ENCODE assay signal across 15 cellular contexts in the genomic region with DNA sequence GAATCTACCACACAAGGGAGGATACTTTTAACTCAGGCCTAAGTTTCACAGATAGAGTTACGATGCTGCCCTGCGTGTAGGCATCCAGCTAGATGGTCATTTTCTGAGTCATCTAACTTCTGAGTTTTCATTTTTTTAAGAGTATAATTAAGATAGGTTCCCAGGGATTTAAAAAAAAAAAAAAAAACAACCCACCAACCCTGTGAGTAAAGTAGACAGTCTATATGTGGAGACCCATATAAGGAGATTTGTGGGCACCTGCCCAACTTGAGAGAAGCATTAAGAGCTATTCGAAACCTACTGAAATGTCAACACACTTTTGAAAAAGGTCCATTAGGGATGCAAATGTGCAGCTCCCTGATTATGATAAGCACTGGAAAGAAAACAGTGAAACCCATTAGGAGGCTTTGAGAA.
DNase-seq lines count a peak whose midpoint lies in the region; ATAC-seq and TF ChIP-seq lines count a peak whose summit lies in the region.
"Had no signal": no experiment of that assay in that cellular context is flagged by ENCODE, and none has a peak within 500 bp of the region (broad histone marks: within the 10 kb centered on the region; RNA-seq: fewer than 3 reads in every experiment).

No MANE protein-coding gene starts in this region.

- ATAC-seq in SK-N-SH treated with all-trans-retinoic acid at 6 μM for 48 hours, result peak; percentile 86
- ATAC-seq in psoas muscle, result peak in 3 of 4 donors; percentile 62 to 77 (median 75)
- ATAC-seq: naive thymus-derived CD4-positive, alpha-beta T cell; stimulated activated naive B cell treated with anti-CD40 and anti-IgM and Interleukin-4, amounts not matched to agents 10 μg/mL and 1 μg/mL and 100 μg/mL, for 72 hours had no signal

- no peak overlapping the region for H2BK15ac ChIP-seq in neuronal stem cell (ENCODE audit: low read length)

- peaks cover 0 to 3% (median 0%) of the 10 kb centered on the region in 8 donors for H3K9me3 Mint-ChIP-seq in CD4-positive, alpha-beta memory T cell

- DNase-seq in DMS79 treated with DMSO at 0.1 percent for 48 hours (lab: John Stamatoyannopoulos, UW) (peak; percentile 5), NCI-H1092 (lab: John Stamatoyannopoulos, UW) (peak; percentile 54), psoas muscle (no peak), neuronal stem cell (ENCODE audit: low spot score) (no peak), hypothalamus (lab: John Stamatoyannopoulos, UW) (no peak), LoVo (ENCODE audit: low spot score) (no peak)
- no peak for DNase-seq in CD4-positive, alpha-beta memory T cell
- DNase-seq: activated naive CD4-positive, alpha-beta T cell; CD4-positive, CD25-positive, alpha-beta regulatory T cell; glutamatergic neuron; left cardiac atrium; naive thymus-derived CD4-positive, alpha-beta T cell; stimulated activated naive B cell treated with anti-CD40 and anti-IgM and Interleukin-4, amounts not matched to agents 10 μg/mL and 1 μg/mL and 100 μg/mL, for 72 hours had no signal

- H3K4me3 Mint-ChIP-seq in CD4-positive, alpha-beta memory T cell, result no peak overlapping the region
- H3K4me3 Mint-ChIP-seq: CD4-positive, CD25-positive, alpha-beta regulatory T cell; naive thymus-derived CD4-positive, alpha-beta T cell; stimulated activated naive B cell treated with anti-CD40 and anti-IgM and Interleukin-4, amounts not matched to agents 10 μg/mL and 1 μg/mL and 100 μg/mL, for 72 hours had no signal

- no peaks in the 10 kb centered on the region for H3K79me1 ChIP-seq in neuronal stem cell (ENCODE audit: low read depth, low read length)

- H3K27ac ChIP-seq in psoas muscle, result peak overlapping the region; percentile 32
- H3K27ac ChIP-seq in neuronal stem cell (replicated peaks; ENCODE audit: low read length), result no peak overlapping the region
- H3K27ac ChIP-seq in CD4-positive, alpha-beta memory T cell (ENCODE audit: low read depth, low read length), result no peak overlapping the region
- H3K27ac ChIP-seq: SK-N-MC had no signal

- no peak overlapping the region for H3K18ac ChIP-seq in neuronal stem cell (ENCODE audit: low read length)

- H3K4ac ChIP-seq in neuronal stem cell (ENCODE audit: low read length), result no peak overlapping the region

- H3K27me3 ChIP-seq in psoas muscle (ENCODE audit: insufficient read depth in 3 of 3, low read length in 2 of 3) (no peaks in the 10 kb centered on the region), neuronal stem cell (ENCODE audit: control insufficient read depth in 3 of 3, insufficient read depth in 3 of 3, low read depth in 1 of 3, low read length in 3 of 3) (no peaks in the 10 kb centered on the region)
- no peaks in the 10 kb centered on the region for H3K27me3 ChIP-seq in CD4-positive, alpha-beta memory T cell (ENCODE audit: insufficient read depth, low read length)

- H2BK120ac ChIP-seq in neuronal stem cell (ENCODE audit: low read depth, low read length), result no peak overlapping the region

- no peak overlapping the region for H2AFZ ChIP-seq in neuronal stem cell (ENCODE audit: low read length)

- POLR2A ChIA-PET in CD4-positive, alpha-beta memory T cell (lab: Charles Lee; ENCODE audit: partially characterized antibody), result no interaction called here

- H3K9ac ChIP-seq in neuronal stem cell (ENCODE audit: low read depth, low read length, poor library complexity), result no peak overlapping the region

- H2BK5ac ChIP-seq in neuronal stem cell (ENCODE audit: low read length), result no peak overlapping the region

- H3K36me3 ChIP-seq in psoas muscle (ENCODE audit: insufficient read depth in 1 of 2, low read depth in 1 of 2) (no peaks in the 10 kb centered on the region), neuronal stem cell (replicated peaks in 1 of 2; ENCODE audit: control insufficient read depth in 2 of 2, insufficient read depth in 2 of 2, low read length in 2 of 2) (peaks cover 0 to 5% of the 10 kb centered on the region in 2 donors)
- H3K36me3 ChIP-seq in CD4-positive, alpha-beta memory T cell (ENCODE audit: insufficient read depth, low read length), result no peaks in the 10 kb centered on the region

- H3K9me3 ChIP-seq in psoas muscle (no peaks in the 10 kb centered on the region), neuronal stem cell (replicated peaks in 1 of 2; ENCODE audit: control insufficient read depth in 2 of 2, insufficient read depth in 1 of 2, low read depth in 1 of 2, low read length in 2 of 2) (peaks cover 1 to 6% of the 10 kb centered on the region in 2 donors)
- H3K9me3 ChIP-seq in CD4-positive, alpha-beta memory T cell (ENCODE audit: control insufficient read depth in 1 of 2, low read length in 2 of 2), result no peaks in the 10 kb centered on the region

- no peak overlapping the region for H4K91ac ChIP-seq in neuronal stem cell (ENCODE audit: low read depth, low read length, poor library complexity)

- H3K14ac ChIP-seq in neuronal stem cell (ENCODE audit: low read length), result no peak overlapping the region

- no peak overlapping the region for H3K23ac ChIP-seq in neuronal stem cell (ENCODE audit: low read depth, low read length, poor library complexity)

- intact Hi-C loops in psoas muscle (cut with DNase I), result no loop called here
- intact Hi-C loops in CD4-positive, alpha-beta memory T cell (cut with micrococcal nuclease), result no loop called here

- no peak overlapping the region for H3K4me2 ChIP-seq in neuronal stem cell (ENCODE audit: insufficient read depth, low read length, poor library complexity, severe bottlenecking)

- no peaks in the 10 kb centered on the region for H3K4me1 Mint-ChIP-seq in CD4-positive, alpha-beta memory T cell
- H3K4me1 Mint-ChIP-seq: CD4-positive, CD25-positive, alpha-beta regulatory T cell; naive thymus-derived CD4-positive, alpha-beta T cell had no signal

- no peak overlapping the region for H4K8ac ChIP-seq in neuronal stem cell (ENCODE audit: low read depth, low read length)

- H2AK5ac ChIP-seq in neuronal stem cell (ENCODE audit: low read depth, low read length), result no peak overlapping the region

- H2BK12ac ChIP-seq in neuronal stem cell (ENCODE audit: low read length), result no peak overlapping the region

- no peak for TF ChIP-seq CTCF in psoas muscle (IDR thresholded peaks at IDR 0.05)

- peaks cover 51% of the 10 kb centered on the region for H3K4me1 ChIP-seq in psoas muscle
- peaks cover 5 to 7% of the 10 kb centered on the region in 2 donors for H3K4me1 ChIP-seq in neuronal stem cell (ENCODE audit: control insufficient read depth in 2 of 2, insufficient read depth in 1 of 2, low read depth in 1 of 2, low read length in 2 of 2)
- no peaks in the 10 kb centered on the region for H3K4me1 ChIP-seq in CD4-positive, alpha-beta memory T cell (ENCODE audit: insufficient read depth, low read length)

- peaks cover 0 to 2% of the 10 kb centered on the region in 2 donors for H3K27me3 Mint-ChIP-seq in CD4-positive, alpha-beta memory T cell

- 18 to 40% (median 20%) methylated on average over 3 of the region's 3 CpGs for WGBS in psoas muscle, 3 donors
- no CpG with 5 or more reads among the region's 3 CpGs for WGBS in neuronal stem cell (ENCODE audit: extremely low coverage in 2 of 2, insufficient read length in 2 of 2, insufficient replicate concordance in 1 of 2), 2 donors

- CTCF ChIA-PET in CD4-positive, alpha-beta memory T cell (lab: Charles Lee; ENCODE audit: partially characterized antibody), result no interaction called here

- H3K36me3 Mint-ChIP-seq in CD4-positive, alpha-beta memory T cell, result no peaks in the 10 kb centered on the region
- H3K36me3 Mint-ChIP-seq: CD4-positive, CD25-positive, alpha-beta regulatory T cell; naive thymus-derived CD4-positive, alpha-beta T cell had no signal

- H3K27ac Mint-ChIP-seq in CD4-positive, alpha-beta memory T cell, result no peak overlapping the region
- H3K27ac Mint-ChIP-seq: CD4-positive, CD25-positive, alpha-beta regulatory T cell; naive thymus-derived CD4-positive, alpha-beta T cell; stimulated activated naive B cell treated with anti-CD40 and anti-IgM and Interleukin-4, amounts not matched to agents 10 μg/mL and 1 μg/mL and 100 μg/mL, for 72 hours had no signal

- H3K4me3 ChIP-seq in psoas muscle (no peak overlapping the region), neuronal stem cell (ENCODE audit: low read length in 2 of 2) (no peak overlapping the region)
- H3K4me3 ChIP-seq in CD4-positive, alpha-beta memory T cell (ENCODE audit: low read length in 2 of 2), result no peak overlapping the region
- H3K4me3 ChIP-seq: SK-N-MC had no signal

TF ChIP-seq in SK-N-SH treated with all-trans-retinoic acid at 6 μM for 48 hours, 23 proteins besides CTCF, POLR2A, EP300 and RAD21:
- TF ChIP-seq RARB (CRISPR knock-in tag; IDR thresholded peaks at IDR 0.05) (no peak), ISL1 (CRISPR knock-in tag; IDR thresholded peaks at IDR 0.05) (peak; percentile 56; the same call in 1 of the 2 replicates)

Comparison
In these comparisons a context has a peak if more than half of its experiments do, and no peak if none do; other contexts are left out.
1. DNase-seq: peak in DMS79 treated with DMSO at 0.1 percent for 48 hours (single experiment) and NCI-H1092 (single experiment); none in psoas muscle (0 of 2), neuronal stem cell (single experiment), CD4-positive, alpha-beta memory T cell (0 of 5), hypothalamus (0 of 51) and LoVo (single experiment).